1 cellular context compared by ENCODE assay signal in genomic region chr7:100568176-100568935, GRCh38.
A peak's percentile ranks its signal among the peaks of the same experiment; 100 is the strongest.
TF ChIP-seq lines count a peak whose summit lies in the region.

No MANE protein-coding gene starts in this region.

TF ChIP-seq in HepG2, 621 proteins besides CTCF, POLR2A, EP300 and RAD21 (continued from another document and continues in another):
- TF ChIP-seq, protein P1, sequence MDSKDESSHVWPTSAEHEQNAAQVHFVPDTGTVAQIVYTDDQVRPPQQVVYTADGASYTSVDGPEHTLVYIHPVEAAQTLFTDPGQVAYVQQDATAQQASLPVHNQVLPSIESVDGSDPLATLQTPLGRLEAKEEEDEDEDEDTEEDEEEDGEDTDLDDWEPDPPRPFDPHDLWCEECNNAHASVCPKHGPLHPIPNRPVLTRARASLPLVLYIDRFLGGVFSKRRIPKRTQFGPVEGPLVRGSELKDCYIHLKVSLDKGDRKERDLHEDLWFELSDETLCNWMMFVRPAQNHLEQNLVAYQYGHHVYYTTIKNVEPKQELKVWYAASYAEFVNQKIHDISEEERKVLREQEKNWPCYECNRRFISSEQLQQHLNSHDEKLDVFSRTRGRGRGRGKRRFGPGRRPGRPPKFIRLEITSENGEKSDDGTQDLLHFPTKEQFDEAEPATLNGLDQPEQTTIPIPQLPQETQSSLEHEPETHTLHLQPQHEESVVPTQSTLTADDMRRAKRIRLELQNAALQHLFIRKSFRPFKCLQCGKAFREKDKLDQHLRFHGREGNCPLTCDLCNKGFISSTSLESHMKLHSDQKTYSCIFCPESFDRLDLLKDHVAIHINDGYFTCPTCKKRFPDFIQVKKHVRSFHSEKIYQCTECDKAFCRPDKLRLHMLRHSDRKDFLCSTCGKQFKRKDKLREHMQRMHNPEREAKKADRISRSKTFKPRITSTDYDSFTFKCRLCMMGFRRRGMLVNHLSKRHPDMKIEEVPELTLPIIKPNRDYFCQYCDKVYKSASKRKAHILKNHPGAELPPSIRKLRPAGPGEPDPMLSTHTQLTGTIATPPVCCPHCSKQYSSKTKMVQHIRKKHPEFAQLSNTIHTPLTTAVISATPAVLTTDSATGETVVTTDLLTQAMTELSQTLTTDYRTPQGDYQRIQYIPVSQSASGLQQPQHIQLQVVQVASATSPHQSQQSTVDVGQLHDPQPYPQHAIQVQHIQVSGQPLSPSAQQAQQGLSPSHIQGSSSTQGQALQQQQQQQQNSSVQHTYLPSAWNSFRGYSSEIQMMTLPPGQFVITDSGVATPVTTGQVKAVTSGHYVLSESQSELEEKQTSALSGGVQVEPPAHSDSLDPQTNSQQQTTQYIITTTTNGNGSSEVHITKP (CRISPR knock-in tag; IDR thresholded peaks at IDR 0.05; ENCODE audit: low read depth) = peak; percentile 33; the same call in 1 of the 2 replicates
- TF ChIP-seq TGIF2 (CRISPR knock-in tag; IDR thresholded peaks at IDR 0.05) = peak; percentile 86
- TF ChIP-seq, protein P2, sequence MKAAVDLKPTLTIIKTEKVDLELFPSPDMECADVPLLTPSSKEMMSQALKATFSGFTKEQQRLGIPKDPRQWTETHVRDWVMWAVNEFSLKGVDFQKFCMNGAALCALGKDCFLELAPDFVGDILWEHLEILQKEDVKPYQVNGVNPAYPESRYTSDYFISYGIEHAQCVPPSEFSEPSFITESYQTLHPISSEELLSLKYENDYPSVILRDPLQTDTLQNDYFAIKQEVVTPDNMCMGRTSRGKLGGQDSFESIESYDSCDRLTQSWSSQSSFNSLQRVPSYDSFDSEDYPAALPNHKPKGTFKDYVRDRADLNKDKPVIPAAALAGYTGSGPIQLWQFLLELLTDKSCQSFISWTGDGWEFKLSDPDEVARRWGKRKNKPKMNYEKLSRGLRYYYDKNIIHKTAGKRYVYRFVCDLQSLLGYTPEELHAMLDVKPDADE (CRISPR knock-in tag; IDR thresholded peaks at IDR 0.05) = no peak; the same call in none of the 2 replicates
- peak; percentile 96 for TF ChIP-seq ZNF431 (CRISPR knock-in tag; IDR thresholded peaks at IDR 0.05; ENCODE audit: borderline replicate concordance, low read depth)
- no peak; a peak in 1 of 4 replicates for TF ChIP-seq NR2F1 (CRISPR knock-in tag; IDR thresholded peaks at IDR 0.05)
- TF ChIP-seq NCOA2 (CRISPR knock-in tag; IDR thresholded peaks at IDR 0.05) = peak; percentile 68; the same call in 1 of the 2 replicates
- no peak for TF ChIP-seq SCMH1 (CRISPR knock-in tag; IDR thresholded peaks at IDR 0.05; ENCODE audit: borderline replicate concordance)
- no peak; the same call in 1 of the 2 replicates for TF ChIP-seq ZNF441 (CRISPR knock-in tag; IDR thresholded peaks at IDR 0.05; ENCODE audit: borderline replicate concordance)
- 0 out of 2 replicates have a peak, but pooled peaks have one; percentile 25 for TF ChIP-seq ZSCAN20 (CRISPR knock-in tag; IDR thresholded peaks at IDR 0.05; ENCODE audit: borderline replicate concordance)
- peak; percentile 63 for TF ChIP-seq ZNF580 (CRISPR knock-in tag; IDR thresholded peaks at IDR 0.05; ENCODE audit: borderline replicate concordance, low read depth)
- TF ChIP-seq RORA (CRISPR knock-in tag; IDR thresholded peaks at IDR 0.05) = no peak
- peak; percentile 47 for TF ChIP-seq IKZF4 (CRISPR knock-in tag; IDR thresholded peaks at IDR 0.05; ENCODE audit: borderline replicate concordance, low read depth, not compliant biosample characterization)
- TF ChIP-seq SNRNP70 (IDR thresholded peaks at IDR 0.05; ENCODE audit: low read depth, low read length) = no peak
- TF ChIP-seq ZHX2 (IDR thresholded peaks at IDR 0.05; ENCODE audit: low read depth) = 0 out of 2 replicates have a peak, but pooled peaks have one; percentile 31
- peak; percentile 52 for TF ChIP-seq ZHX2 (CRISPR knock-in tag; IDR thresholded peaks at IDR 0.05; ENCODE audit: borderline replicate concordance)
- no peak for TF ChIP-seq HIVEP1 (CRISPR knock-in tag; IDR thresholded peaks at IDR 0.05)
- TF ChIP-seq TBX2 (CRISPR knock-in tag; IDR thresholded peaks at IDR 0.05; ENCODE audit: borderline replicate concordance) = peak; percentile 79; the same call in 1 of the 2 replicates
- TF ChIP-seq HOXA7 (CRISPR knock-in tag; IDR thresholded peaks at IDR 0.05) = no peak
- TF ChIP-seq, protein P3, sequence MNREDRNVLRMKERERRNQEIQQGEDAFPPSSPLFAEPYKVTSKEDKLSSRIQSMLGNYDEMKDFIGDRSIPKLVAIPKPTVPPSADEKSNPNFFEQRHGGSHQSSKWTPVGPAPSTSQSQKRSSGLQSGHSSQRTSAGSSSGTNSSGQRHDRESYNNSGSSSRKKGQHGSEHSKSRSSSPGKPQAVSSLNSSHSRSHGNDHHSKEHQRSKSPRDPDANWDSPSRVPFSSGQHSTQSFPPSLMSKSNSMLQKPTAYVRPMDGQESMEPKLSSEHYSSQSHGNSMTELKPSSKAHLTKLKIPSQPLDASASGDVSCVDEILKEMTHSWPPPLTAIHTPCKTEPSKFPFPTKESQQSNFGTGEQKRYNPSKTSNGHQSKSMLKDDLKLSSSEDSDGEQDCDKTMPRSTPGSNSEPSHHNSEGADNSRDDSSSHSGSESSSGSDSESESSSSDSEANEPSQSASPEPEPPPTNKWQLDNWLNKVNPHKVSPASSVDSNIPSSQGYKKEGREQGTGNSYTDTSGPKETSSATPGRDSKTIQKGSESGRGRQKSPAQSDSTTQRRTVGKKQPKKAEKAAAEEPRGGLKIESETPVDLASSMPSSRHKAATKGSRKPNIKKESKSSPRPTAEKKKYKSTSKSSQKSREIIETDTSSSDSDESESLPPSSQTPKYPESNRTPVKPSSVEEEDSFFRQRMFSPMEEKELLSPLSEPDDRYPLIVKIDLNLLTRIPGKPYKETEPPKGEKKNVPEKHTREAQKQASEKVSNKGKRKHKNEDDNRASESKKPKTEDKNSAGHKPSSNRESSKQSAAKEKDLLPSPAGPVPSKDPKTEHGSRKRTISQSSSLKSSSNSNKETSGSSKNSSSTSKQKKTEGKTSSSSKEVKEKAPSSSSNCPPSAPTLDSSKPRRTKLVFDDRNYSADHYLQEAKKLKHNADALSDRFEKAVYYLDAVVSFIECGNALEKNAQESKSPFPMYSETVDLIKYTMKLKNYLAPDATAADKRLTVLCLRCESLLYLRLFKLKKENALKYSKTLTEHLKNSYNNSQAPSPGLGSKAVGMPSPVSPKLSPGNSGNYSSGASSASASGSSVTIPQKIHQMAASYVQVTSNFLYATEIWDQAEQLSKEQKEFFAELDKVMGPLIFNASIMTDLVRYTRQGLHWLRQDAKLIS (CRISPR knock-in tag; IDR thresholded peaks at IDR 0.05) = peak; percentile 83
- no peak for TF ChIP-seq ZNF367 (CRISPR knock-in tag; IDR thresholded peaks at IDR 0.05; ENCODE audit: borderline replicate concordance)
- no peak; the same call in 1 of the 2 replicates for TF ChIP-seq ZNF383 (CRISPR knock-in tag; IDR thresholded peaks at IDR 0.05; ENCODE audit: borderline replicate concordance)
- TF ChIP-seq JDP2 (CRISPR knock-in tag; IDR thresholded peaks at IDR 0.05; ENCODE audit: borderline replicate concordance) = peak; percentile 44; the same call in 1 of the 2 replicates
- TF ChIP-seq ZNF160 (CRISPR knock-in tag; IDR thresholded peaks at IDR 0.05) = 0 out of 2 replicates have a peak, but pooled peaks have one; percentile 61
- peak; percentile 17; the same call in 1 of the 2 replicates for TF ChIP-seq THAP11 (CRISPR knock-in tag; IDR thresholded peaks at IDR 0.05)
- TF ChIP-seq ZNF251 (CRISPR knock-in tag; IDR thresholded peaks at IDR 0.05) = 0 out of 2 replicates have a peak, but pooled peaks have one; percentile 92
- TF ChIP-seq ZNF605 (CRISPR knock-in tag; IDR thresholded peaks at IDR 0.05) = peak; percentile 91; the same call in 1 of the 2 replicates
- TF ChIP-seq MIXL1 (CRISPR knock-in tag; IDR thresholded peaks at IDR 0.05) = peak; percentile 19; the same call in 1 of the 2 replicates
- no peak for TF ChIP-seq HCFC1 (IDR thresholded peaks at IDR 0.05; ENCODE audit: low read depth, low read length)
- no peak for TF ChIP-seq RFXANK (CRISPR knock-in tag; IDR thresholded peaks at IDR 0.05)
- 0 out of 2 replicates have a peak, but pooled peaks have one; percentile 56 for TF ChIP-seq ISL2 (CRISPR knock-in tag; IDR thresholded peaks at IDR 0.05)
- peak; percentile 69 for TF ChIP-seq ZC3H4 (CRISPR knock-in tag; IDR thresholded peaks at IDR 0.05; ENCODE audit: borderline replicate concordance)
- 0 out of 2 replicates have a peak, but pooled peaks have one; percentile 69 for TF ChIP-seq ZNF589 (CRISPR knock-in tag; conservative IDR thresholded peaks at IDR 0.05)
- no peak for TF ChIP-seq KDM3A (CRISPR knock-in tag; IDR thresholded peaks at IDR 0.05; ENCODE audit: low read depth)
- no peak for TF ChIP-seq NR1H2 (CRISPR knock-in tag; IDR thresholded peaks at IDR 0.05; ENCODE audit: borderline replicate concordance, low read depth)
- peak; percentile 86; the same call in 1 of the 2 replicates for TF ChIP-seq ZNF709 (CRISPR knock-in tag; IDR thresholded peaks at IDR 0.05)
- TF ChIP-seq TARDBP (CRISPR knock-in tag; IDR thresholded peaks at IDR 0.05) = peak; percentile 95
- TF ChIP-seq FOXA1 (IDR thresholded peaks at IDR 0.05) = no peak
- peak; percentile 38 for TF ChIP-seq FOXA1 (CRISPR knock-in tag; IDR thresholded peaks at IDR 0.05)
- TF ChIP-seq DBP (CRISPR knock-in tag; IDR thresholded peaks at IDR 0.05; ENCODE audit: not compliant biosample characterization) = no peak
- TF ChIP-seq, protein P4, sequence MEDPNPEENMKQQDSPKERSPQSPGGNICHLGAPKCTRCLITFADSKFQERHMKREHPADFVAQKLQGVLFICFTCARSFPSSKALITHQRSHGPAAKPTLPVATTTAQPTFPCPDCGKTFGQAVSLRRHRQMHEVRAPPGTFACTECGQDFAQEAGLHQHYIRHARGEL (CRISPR knock-in tag; IDR thresholded peaks at IDR 0.05) = peak; percentile 69; the same call in 1 of the 2 replicates
- TF ChIP-seq, protein P5, sequence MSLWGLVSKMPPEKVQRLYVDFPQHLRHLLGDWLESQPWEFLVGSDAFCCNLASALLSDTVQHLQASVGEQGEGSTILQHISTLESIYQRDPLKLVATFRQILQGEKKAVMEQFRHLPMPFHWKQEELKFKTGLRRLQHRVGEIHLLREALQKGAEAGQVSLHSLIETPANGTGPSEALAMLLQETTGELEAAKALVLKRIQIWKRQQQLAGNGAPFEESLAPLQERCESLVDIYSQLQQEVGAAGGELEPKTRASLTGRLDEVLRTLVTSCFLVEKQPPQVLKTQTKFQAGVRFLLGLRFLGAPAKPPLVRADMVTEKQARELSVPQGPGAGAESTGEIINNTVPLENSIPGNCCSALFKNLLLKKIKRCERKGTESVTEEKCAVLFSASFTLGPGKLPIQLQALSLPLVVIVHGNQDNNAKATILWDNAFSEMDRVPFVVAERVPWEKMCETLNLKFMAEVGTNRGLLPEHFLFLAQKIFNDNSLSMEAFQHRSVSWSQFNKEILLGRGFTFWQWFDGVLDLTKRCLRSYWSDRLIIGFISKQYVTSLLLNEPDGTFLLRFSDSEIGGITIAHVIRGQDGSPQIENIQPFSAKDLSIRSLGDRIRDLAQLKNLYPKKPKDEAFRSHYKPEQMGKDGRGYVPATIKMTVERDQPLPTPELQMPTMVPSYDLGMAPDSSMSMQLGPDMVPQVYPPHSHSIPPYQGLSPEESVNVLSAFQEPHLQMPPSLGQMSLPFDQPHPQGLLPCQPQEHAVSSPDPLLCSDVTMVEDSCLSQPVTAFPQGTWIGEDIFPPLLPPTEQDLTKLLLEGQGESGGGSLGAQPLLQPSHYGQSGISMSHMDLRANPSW (CRISPR knock-in tag; IDR thresholded peaks at IDR 0.05; ENCODE audit: borderline replicate concordance) = 0 out of 2 replicates have a peak, but pooled peaks have one; percentile 52
- peak; percentile 76; the same call in 1 of the 2 replicates for TF ChIP-seq ATF5 (CRISPR knock-in tag; IDR thresholded peaks at IDR 0.05; ENCODE audit: low read depth)
- TF ChIP-seq NFE2L2 (IDR thresholded peaks at IDR 0.05; ENCODE audit: low read length) = no peak
